ENCODE assay signal across 1 cellular context in the genomic region with DNA sequence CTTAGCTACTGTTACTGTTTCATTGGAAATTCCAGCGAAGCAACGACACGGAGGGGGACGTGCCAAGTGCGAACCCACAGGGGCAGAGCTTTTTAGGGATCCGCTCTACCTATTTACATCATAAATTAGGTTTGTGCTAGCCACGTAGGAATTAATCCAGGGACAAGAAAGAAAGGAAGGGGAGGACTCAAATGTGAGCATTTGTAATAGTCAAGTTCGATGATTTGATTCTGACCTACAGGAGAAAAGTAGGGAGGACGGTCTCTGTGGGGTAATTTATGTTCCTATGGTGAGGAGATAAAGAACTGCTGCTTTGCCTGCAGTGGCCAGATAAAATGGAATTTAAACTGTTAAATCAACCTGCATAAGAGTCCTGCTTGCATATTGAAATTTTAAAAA.
A peak's percentile ranks its signal among the peaks of the same experiment; 100 is the strongest.
TF ChIP-seq lines count a peak whose summit lies in the region.

No MANE protein-coding gene starts in this region.

TF ChIP-seq in HEK293, 187 proteins besides CTCF, POLR2A, EP300 and RAD21 (continued from another document and continues in another):
- TF ChIP-seq ZNF391 (tag by site-specific recombination; IDR thresholded peaks at IDR 0.05; ENCODE audit: borderline replicate concordance, low read depth) = no peak
- TF ChIP-seq, protein P1, sequence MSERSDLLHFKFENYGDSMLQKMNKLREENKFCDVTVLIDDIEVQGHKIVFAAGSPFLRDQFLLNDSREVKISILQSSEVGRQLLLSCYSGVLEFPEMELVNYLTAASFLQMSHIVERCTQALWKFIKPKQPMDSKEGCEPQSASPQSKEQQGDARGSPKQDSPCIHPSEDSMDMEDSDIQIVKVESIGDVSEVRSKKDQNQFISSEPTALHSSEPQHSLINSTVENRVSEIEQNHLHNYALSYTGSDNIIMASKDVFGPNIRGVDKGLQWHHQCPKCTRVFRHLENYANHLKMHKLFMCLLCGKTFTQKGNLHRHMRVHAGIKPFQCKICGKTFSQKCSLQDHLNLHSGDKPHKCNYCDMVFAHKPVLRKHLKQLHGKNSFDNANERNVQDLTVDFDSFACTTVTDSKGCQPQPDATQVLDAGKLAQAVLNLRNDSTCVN (tag by site-specific recombination; optimal IDR thresholded peaks at IDR 0.05) = no peak
- 0 out of 2 replicates have a peak, but pooled peaks have one; percentile 7 for TF ChIP-seq ZIC2 (tag by site-specific recombination; IDR thresholded peaks at IDR 0.05)
- no peak for TF ChIP-seq YY2 (tag by site-specific recombination; IDR thresholded peaks at IDR 0.05)
- TF ChIP-seq, protein P2, sequence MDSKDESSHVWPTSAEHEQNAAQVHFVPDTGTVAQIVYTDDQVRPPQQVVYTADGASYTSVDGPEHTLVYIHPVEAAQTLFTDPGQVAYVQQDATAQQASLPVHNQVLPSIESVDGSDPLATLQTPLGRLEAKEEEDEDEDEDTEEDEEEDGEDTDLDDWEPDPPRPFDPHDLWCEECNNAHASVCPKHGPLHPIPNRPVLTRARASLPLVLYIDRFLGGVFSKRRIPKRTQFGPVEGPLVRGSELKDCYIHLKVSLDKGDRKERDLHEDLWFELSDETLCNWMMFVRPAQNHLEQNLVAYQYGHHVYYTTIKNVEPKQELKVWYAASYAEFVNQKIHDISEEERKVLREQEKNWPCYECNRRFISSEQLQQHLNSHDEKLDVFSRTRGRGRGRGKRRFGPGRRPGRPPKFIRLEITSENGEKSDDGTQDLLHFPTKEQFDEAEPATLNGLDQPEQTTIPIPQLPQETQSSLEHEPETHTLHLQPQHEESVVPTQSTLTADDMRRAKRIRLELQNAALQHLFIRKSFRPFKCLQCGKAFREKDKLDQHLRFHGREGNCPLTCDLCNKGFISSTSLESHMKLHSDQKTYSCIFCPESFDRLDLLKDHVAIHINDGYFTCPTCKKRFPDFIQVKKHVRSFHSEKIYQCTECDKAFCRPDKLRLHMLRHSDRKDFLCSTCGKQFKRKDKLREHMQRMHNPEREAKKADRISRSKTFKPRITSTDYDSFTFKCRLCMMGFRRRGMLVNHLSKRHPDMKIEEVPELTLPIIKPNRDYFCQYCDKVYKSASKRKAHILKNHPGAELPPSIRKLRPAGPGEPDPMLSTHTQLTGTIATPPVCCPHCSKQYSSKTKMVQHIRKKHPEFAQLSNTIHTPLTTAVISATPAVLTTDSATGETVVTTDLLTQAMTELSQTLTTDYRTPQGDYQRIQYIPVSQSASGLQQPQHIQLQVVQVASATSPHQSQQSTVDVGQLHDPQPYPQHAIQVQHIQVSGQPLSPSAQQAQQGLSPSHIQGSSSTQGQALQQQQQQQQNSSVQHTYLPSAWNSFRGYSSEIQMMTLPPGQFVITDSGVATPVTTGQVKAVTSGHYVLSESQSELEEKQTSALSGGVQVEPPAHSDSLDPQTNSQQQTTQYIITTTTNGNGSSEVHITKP (tag by site-specific recombination; IDR thresholded peaks at IDR 0.05) = peak; percentile 94
- TF ChIP-seq ZNF239 (tag by site-specific recombination; IDR thresholded peaks at IDR 0.05) = no peak
- TF ChIP-seq, protein P3, sequence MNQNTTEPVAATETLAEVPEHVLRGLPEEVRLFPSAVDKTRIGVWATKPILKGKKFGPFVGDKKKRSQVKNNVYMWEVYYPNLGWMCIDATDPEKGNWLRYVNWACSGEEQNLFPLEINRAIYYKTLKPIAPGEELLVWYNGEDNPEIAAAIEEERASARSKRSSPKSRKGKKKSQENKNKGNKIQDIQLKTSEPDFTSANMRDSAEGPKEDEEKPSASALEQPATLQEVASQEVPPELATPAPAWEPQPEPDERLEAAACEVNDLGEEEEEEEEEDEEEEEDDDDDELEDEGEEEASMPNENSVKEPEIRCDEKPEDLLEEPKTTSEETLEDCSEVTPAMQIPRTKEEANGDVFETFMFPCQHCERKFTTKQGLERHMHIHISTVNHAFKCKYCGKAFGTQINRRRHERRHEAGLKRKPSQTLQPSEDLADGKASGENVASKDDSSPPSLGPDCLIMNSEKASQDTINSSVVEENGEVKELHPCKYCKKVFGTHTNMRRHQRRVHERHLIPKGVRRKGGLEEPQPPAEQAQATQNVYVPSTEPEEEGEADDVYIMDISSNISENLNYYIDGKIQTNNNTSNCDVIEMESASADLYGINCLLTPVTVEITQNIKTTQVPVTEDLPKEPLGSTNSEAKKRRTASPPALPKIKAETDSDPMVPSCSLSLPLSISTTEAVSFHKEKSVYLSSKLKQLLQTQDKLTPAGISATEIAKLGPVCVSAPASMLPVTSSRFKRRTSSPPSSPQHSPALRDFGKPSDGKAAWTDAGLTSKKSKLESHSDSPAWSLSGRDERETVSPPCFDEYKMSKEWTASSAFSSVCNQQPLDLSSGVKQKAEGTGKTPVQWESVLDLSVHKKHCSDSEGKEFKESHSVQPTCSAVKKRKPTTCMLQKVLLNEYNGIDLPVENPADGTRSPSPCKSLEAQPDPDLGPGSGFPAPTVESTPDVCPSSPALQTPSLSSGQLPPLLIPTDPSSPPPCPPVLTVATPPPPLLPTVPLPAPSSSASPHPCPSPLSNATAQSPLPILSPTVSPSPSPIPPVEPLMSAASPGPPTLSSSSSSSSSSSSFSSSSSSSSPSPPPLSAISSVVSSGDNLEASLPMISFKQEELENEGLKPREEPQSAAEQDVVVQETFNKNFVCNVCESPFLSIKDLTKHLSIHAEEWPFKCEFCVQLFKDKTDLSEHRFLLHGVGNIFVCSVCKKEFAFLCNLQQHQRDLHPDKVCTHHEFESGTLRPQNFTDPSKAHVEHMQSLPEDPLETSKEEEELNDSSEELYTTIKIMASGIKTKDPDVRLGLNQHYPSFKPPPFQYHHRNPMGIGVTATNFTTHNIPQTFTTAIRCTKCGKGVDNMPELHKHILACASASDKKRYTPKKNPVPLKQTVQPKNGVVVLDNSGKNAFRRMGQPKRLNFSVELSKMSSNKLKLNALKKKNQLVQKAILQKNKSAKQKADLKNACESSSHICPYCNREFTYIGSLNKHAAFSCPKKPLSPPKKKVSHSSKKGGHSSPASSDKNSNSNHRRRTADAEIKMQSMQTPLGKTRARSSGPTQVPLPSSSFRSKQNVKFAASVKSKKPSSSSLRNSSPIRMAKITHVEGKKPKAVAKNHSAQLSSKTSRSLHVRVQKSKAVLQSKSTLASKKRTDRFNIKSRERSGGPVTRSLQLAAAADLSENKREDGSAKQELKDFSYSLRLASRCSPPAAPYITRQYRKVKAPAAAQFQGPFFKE (tag by site-specific recombination; IDR thresholded peaks at IDR 0.05; ENCODE audit: borderline replicate concordance) = no peak
- TF ChIP-seq ZNF600 (tag by site-specific recombination; IDR thresholded peaks at IDR 0.05) = no peak
- TF ChIP-seq HOXA7 (CRISPR knock-in tag; IDR thresholded peaks at IDR 0.05; ENCODE audit: borderline replicate concordance) = no peak
- 0 out of 2 replicates have a peak, but pooled peaks have one; percentile 1 for TF ChIP-seq ZNF501 (tag by site-specific recombination; IDR thresholded peaks at IDR 0.05)
- TF ChIP-seq, protein P4, sequence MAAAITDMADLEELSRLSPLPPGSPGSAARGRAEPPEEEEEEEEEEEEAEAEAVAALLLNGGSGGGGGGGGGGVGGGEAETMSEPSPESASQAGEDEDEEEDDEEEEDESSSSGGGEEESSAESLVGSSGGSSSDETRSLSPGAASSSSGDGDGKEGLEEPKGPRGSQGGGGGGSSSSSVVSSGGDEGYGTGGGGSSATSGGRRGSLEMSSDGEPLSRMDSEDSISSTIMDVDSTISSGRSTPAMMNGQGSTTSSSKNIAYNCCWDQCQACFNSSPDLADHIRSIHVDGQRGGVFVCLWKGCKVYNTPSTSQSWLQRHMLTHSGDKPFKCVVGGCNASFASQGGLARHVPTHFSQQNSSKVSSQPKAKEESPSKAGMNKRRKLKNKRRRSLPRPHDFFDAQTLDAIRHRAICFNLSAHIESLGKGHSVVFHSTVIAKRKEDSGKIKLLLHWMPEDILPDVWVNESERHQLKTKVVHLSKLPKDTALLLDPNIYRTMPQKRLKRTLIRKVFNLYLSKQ (tag by site-specific recombination; IDR thresholded peaks at IDR 0.05; ENCODE audit: borderline replicate concordance) = no peak
- no peak for TF ChIP-seq ZNF768 (tag by site-specific recombination; IDR thresholded peaks at IDR 0.05)
- TF ChIP-seq, protein P5, sequence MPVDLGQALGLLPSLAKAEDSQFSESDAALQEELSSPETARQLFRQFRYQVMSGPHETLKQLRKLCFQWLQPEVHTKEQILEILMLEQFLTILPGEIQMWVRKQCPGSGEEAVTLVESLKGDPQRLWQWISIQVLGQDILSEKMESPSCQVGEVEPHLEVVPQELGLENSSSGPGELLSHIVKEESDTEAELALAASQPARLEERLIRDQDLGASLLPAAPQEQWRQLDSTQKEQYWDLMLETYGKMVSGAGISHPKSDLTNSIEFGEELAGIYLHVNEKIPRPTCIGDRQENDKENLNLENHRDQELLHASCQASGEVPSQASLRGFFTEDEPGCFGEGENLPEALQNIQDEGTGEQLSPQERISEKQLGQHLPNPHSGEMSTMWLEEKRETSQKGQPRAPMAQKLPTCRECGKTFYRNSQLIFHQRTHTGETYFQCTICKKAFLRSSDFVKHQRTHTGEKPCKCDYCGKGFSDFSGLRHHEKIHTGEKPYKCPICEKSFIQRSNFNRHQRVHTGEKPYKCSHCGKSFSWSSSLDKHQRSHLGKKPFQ (tag by site-specific recombination; IDR thresholded peaks at IDR 0.05) = no peak
- no peak for TF ChIP-seq KLF9 (tag by site-specific recombination; IDR thresholded peaks at IDR 0.05; ENCODE audit: low read depth)
- TF ChIP-seq GLI4 (tag by site-specific recombination; IDR thresholded peaks at IDR 0.05) = no peak
- no peak for TF ChIP-seq MYNN (tag by site-specific recombination; IDR thresholded peaks at IDR 0.05; ENCODE audit: borderline replicate concordance)
- TF ChIP-seq KLF7 (tag by site-specific recombination; IDR thresholded peaks at IDR 0.05; ENCODE audit: borderline replicate concordance) = no peak
- peak; percentile 14; the same call in 1 of the 2 replicates for TF ChIP-seq ZXDB (tag by site-specific recombination; IDR thresholded peaks at IDR 0.05)
- no peak for TF ChIP-seq ZNF423 (tag by site-specific recombination; IDR thresholded peaks at IDR 0.05)
- peak; percentile 43 for TF ChIP-seq GLIS2 (tag by site-specific recombination; IDR thresholded peaks at IDR 0.05)
- TF ChIP-seq ZNF560 (tag by site-specific recombination; IDR thresholded peaks at IDR 0.05; ENCODE audit: borderline replicate concordance) = no peak
- TF ChIP-seq ZNF830 (tag by site-specific recombination; IDR thresholded peaks at IDR 0.05; ENCODE audit: low read depth) = no peak
- TF ChIP-seq, protein P6, sequence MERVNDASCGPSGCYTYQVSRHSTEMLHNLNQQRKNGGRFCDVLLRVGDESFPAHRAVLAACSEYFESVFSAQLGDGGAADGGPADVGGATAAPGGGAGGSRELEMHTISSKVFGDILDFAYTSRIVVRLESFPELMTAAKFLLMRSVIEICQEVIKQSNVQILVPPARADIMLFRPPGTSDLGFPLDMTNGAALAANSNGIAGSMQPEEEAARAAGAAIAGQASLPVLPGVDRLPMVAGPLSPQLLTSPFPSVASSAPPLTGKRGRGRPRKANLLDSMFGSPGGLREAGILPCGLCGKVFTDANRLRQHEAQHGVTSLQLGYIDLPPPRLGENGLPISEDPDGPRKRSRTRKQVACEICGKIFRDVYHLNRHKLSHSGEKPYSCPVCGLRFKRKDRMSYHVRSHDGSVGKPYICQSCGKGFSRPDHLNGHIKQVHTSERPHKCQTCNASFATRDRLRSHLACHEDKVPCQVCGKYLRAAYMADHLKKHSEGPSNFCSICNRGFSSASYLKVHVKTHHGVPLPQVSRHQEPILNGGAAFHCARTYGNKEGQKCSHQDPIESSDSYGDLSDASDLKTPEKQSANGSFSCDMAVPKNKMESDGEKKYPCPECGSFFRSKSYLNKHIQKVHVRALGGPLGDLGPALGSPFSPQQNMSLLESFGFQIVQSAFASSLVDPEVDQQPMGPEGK (tag by site-specific recombination; IDR thresholded peaks at IDR 0.05) = no peak
- TF ChIP-seq ZNF76 (tag by site-specific recombination; IDR thresholded peaks at IDR 0.05; ENCODE audit: borderline replicate concordance, low read depth) = no peak
- no peak for TF ChIP-seq SP3 (tag by site-specific recombination; IDR thresholded peaks at IDR 0.05)
- peak; percentile 88 for TF ChIP-seq ZNF341 (tag by site-specific recombination; IDR thresholded peaks at IDR 0.05; ENCODE audit: low read depth)
- TF ChIP-seq, protein P7, sequence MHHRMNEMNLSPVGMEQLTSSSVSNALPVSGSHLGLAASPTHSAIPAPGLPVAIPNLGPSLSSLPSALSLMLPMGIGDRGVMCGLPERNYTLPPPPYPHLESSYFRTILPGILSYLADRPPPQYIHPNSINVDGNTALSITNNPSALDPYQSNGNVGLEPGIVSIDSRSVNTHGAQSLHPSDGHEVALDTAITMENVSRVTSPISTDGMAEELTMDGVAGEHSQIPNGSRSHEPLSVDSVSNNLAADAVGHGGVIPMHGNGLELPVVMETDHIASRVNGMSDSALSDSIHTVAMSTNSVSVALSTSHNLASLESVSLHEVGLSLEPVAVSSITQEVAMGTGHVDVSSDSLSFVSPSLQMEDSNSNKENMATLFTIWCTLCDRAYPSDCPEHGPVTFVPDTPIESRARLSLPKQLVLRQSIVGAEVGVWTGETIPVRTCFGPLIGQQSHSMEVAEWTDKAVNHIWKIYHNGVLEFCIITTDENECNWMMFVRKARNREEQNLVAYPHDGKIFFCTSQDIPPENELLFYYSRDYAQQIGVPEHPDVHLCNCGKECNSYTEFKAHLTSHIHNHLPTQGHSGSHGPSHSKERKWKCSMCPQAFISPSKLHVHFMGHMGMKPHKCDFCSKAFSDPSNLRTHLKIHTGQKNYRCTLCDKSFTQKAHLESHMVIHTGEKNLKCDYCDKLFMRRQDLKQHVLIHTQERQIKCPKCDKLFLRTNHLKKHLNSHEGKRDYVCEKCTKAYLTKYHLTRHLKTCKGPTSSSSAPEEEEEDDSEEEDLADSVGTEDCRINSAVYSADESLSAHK (tag by site-specific recombination; IDR thresholded peaks at IDR 0.05) = no peak
- no peak for TF ChIP-seq SALL2 (tag by site-specific recombination; IDR thresholded peaks at IDR 0.05; ENCODE audit: borderline replicate concordance)
- no peak for TF ChIP-seq ZNF366 (tag by site-specific recombination; conservative IDR thresholded peaks at IDR 0.05)
- no peak for TF ChIP-seq ZNF404 (tag by site-specific recombination; IDR thresholded peaks at IDR 0.05)
- no peak for TF ChIP-seq ZNF521 (tag by site-specific recombination; IDR thresholded peaks at IDR 0.05)
- no peak for TF ChIP-seq ZNF510 (tag by site-specific recombination; IDR thresholded peaks at IDR 0.05; ENCODE audit: insufficient replicate concordance)
- no peak for TF ChIP-seq ZNF48 (tag by site-specific recombination; IDR thresholded peaks at IDR 0.05)
- peak; percentile 1; the same call in 1 of the 2 replicates for TF ChIP-seq ZEB2 (tag by site-specific recombination; IDR thresholded peaks at IDR 0.05)
- no peak for TF ChIP-seq ZNF623 (tag by site-specific recombination; IDR thresholded peaks at IDR 0.05)
- no peak for TF ChIP-seq ZNF624 (tag by site-specific recombination; IDR thresholded peaks at IDR 0.05)
- TF ChIP-seq, protein P8, sequence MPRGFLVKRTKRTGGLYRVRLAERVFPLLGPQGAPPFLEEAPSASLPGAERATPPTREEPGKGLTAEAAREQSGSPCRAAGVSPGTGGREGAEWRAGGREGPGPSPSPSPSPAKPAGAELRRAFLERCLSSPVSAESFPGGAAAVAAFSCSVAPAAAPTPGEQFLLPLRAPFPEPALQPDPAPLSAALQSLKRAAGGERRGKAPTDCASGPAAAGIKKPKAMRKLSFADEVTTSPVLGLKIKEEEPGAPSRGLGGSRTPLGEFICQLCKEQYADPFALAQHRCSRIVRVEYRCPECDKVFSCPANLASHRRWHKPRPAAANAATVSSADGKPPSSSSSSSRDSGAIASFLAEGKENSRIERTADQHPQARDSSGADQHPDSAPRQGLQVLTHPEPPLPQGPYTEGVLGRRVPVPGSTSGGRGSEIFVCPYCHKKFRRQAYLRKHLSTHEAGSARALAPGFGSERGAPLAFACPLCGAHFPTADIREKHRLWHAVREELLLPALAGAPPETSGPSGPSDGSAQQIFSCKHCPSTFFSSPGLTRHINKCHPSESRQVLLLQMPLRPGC (tag by site-specific recombination; IDR thresholded peaks at IDR 0.05) = no peak
- TF ChIP-seq ZNF324 (tag by site-specific recombination; IDR thresholded peaks at IDR 0.05) = no peak
